Comparison of ENCODE assay signal across 10 cellular contexts in genomic region chr4:112517067-112517588, GRCh38. TPM values are rescaled to one million over a fixed set of nuclear protein-coding genes. Genes with fewer than 3 reads are reported as not detected.
DNase-seq lines count a peak whose midpoint lies in the region; ATAC-seq, FAIRE-seq and TF ChIP-seq lines count a peak whose summit lies in the region.
"Had no signal": no experiment of that assay in that cellular context is flagged by ENCODE, and none has a peak within 500 bp of the region (broad histone marks: within the 10 kb centered on the region; RNA-seq: fewer than 3 reads in every experiment).

No MANE protein-coding gene starts in this region.

- H2BK5ac ChIP-seq in H1 (ENCODE audit: low read depth, low read length), result no peak overlapping the region

- H2BK12ac ChIP-seq in H1 (ENCODE audit: low read depth, low read length), result no peak overlapping the region

- H3K27me3 ChIP-seq in H1 (replicated peaks in 1 of 4; ENCODE audit: control insufficient read depth in 3 of 4, extremely low read depth in 1 of 4, insufficient read depth in 3 of 4, low read length in 3 of 4) (peaks cover 88 to 100% (median 94%) of the 10 kb centered on the region in 4 experiments), uterus (peaks cover 8 to 82% of the 10 kb centered on the region in 2 donors)

- H3K4ac ChIP-seq in H1 (replicated peaks; ENCODE audit: insufficient read length, low read depth, low read length), result no peak overlapping the region

- no peak overlapping the region for H3K56ac ChIP-seq in H1 (replicated peaks; ENCODE audit: insufficient read length, low read depth, low read length)

- H3K23ac ChIP-seq in H1 (ENCODE audit: insufficient read length), result no peak overlapping the region

- no peak overlapping the region for H3K14ac ChIP-seq in H1 (ENCODE audit: insufficient read length)

- intact Hi-C loops in kidney (cut with DNase I), result no loop called here
- intact Hi-C loops in uterus (cut with DNase I; ENCODE audit: low total_unique reads), result no loop called here

- no peak overlapping the region for H4K5ac ChIP-seq in H1 (ENCODE audit: insufficient read length, low read depth, low read length)

- TF ChIP-seq RAD21 in H1 (IDR thresholded peaks at IDR 0.05 in 1 of 2, conservative IDR thresholded peaks at IDR 0.05 in 1 of 2; ENCODE audit: low read depth in 2 of 2, low read length in 2 of 2), result 0 out of 4 replicates have a peak, but pooled peaks of 1 of the 2 experiments have one; percentile 14

- H3K4me3 ChIP-seq in GM12865 (ENCODE audit: low read depth, low read length), result peak overlapping the region; percentile 96
- peak overlapping the region; percentile 14 to 59 (median 25); a peak in 6 of 8 replicates for H3K4me3 ChIP-seq in H1 (ENCODE audit: extremely low read depth in 1 of 4, insufficient read depth in 2 of 4, low read depth in 3 of 4, low read length in 4 of 4)
- no peak overlapping the region for H3K4me3 ChIP-seq in kidney (ENCODE audit: low read length in 2 of 2)
- H3K4me3 ChIP-seq in uterus, result no peak overlapping the region

- no peak overlapping the region for H2BK15ac ChIP-seq in H1 (ENCODE audit: low read length)

- TF ChIP-seq EP300 in H1 (IDR thresholded peaks at IDR 0.05; ENCODE audit: borderline replicate concordance in 1 of 2, low read depth in 2 of 2, low read length in 2 of 2), result no peak

- TF ChIP-seq CTCF in GM12865 (IDR thresholded peaks at IDR 0.05; ENCODE audit: insufficient read depth, low read depth, low read length, missing control alignments) (peak; percentile 3), H1 (IDR thresholded peaks at IDR 0.05; ENCODE audit: control extremely low read depth in 1 of 3, insufficient read depth in 1 of 3, low read depth in 1 of 3, low read length in 3 of 3) (peak in 2 of 3 experiments; percentile 7 to 28; a peak in 1 of 4 replicates), kidney (IDR thresholded peaks at IDR 0.05; ENCODE audit: borderline replicate concordance, extremely low read depth, insufficient read depth) (no peak), uterus (IDR thresholded peaks at IDR 0.05) (no peak)

- POLR2A ChIA-PET in H1 (lab: Charles Lee; ENCODE audit: partially characterized antibody), result no interaction called here

- no peaks in the 10 kb centered on the region for H3K9me3 ChIP-seq in H1 (ENCODE audit: insufficient read depth in 2 of 2, low read depth in 1 of 2, low read length in 1 of 2)
- H3K9me3 ChIP-seq in kidney (ENCODE audit: control insufficient read depth in 1 of 2, low read length in 2 of 2), result no peaks in the 10 kb centered on the region
- H3K9me3 ChIP-seq in uterus, result no peaks in the 10 kb centered on the region

- H2BK20ac ChIP-seq in H1 (ENCODE audit: low read length), result no peak overlapping the region

- H3K79me2 ChIP-seq in H1 (ENCODE audit: control insufficient read depth in 1 of 2, insufficient read depth in 2 of 2, low read length in 2 of 2), result no peaks in the 10 kb centered on the region

- in situ Hi-C loops in KBM-7 (cut with MboI; ENCODE audit: low pct_unique_long_range_greater_than_20kb, low sequenced_read_pairs), result loop anchor here (25.0 kb wide), 1 partner anchor 180 kb away; no protein-coding TSS in a partner anchor

- H3K9ac ChIP-seq in H1 (replicated peaks in 1 of 4; ENCODE audit: extremely low read depth in 1 of 4, low read depth in 3 of 4, low read length in 3 of 4) (no peak overlapping the region), kidney (ENCODE audit: low read length in 2 of 2) (no peak overlapping the region)

- H3K4me2 ChIP-seq in H1 (ENCODE audit: insufficient read depth in 1 of 2, low read depth in 2 of 2, low read length in 2 of 2), result peak overlapping the region; percentile 90 to 96

- 2% methylated on average over 19 of the region's 19 CpGs; no CpG with 5 or more reads in 1 of the 2 experiments for WGBS in H1 (ENCODE audit: extremely low coverage in 1 of 2, insufficient coverage in 1 of 2, insufficient read length in 1 of 2, insufficient replicate concordance in 2 of 2, low coverage in 1 of 2, low lambda C conversion rate in 2 of 2, missing lambda C conversion rate in 1 of 2), 2 experiments

- no peak overlapping the region for H2BK120ac ChIP-seq in H1 (replicated peaks; ENCODE audit: low read depth, low read length)

- peaks cover 3 to 24% of the 10 kb centered on the region in 2 experiments for H4K20me1 ChIP-seq in H1 (replicated peaks in 1 of 2; ENCODE audit: control insufficient read depth in 1 of 2, insufficient read depth in 2 of 2, low read length in 2 of 2)

- H3K79me1 ChIP-seq in H1 (ENCODE audit: low read depth, low read length), result no peaks in the 10 kb centered on the region

- no peak overlapping the region for H2AFZ ChIP-seq in H1 (ENCODE audit: low read length)

- no peak overlapping the region for H4K91ac ChIP-seq in H1 (replicated peaks; ENCODE audit: insufficient read length, low read length)

- CTCF ChIA-PET in H1 (lab: Charles Lee; ENCODE audit: partially characterized antibody), result interaction anchor here (0.7 to 4.1 kb wide), 18 partner anchors 8 to 417 kb away, joined by 3 to 24 read pairs (median 3); no protein-coding TSS in a partner anchor

- no peak for TF ChIP-seq POLR2A in H1 (IDR thresholded peaks at IDR 0.05; ENCODE audit: control extremely low read depth in 1 of 2, low read depth in 2 of 2, low read length in 2 of 2)
- no peak for TF ChIP-seq POLR2A in uterus (IDR thresholded peaks at IDR 0.05)

- peaks cover 23% of the 10 kb centered on the region for H3K23me2 ChIP-seq in H1 (ENCODE audit: low read depth, low read length)

- H3K18ac ChIP-seq in H1 (ENCODE audit: extremely low read depth, low read length), result no peak overlapping the region

- ATAC-seq in GM19467 (IDR thresholded peaks at IDR 0.05; ENCODE audit: unreplicated experiment), result peak; percentile 20

- peaks cover 0 to 4% (median 0%) of the 10 kb centered on the region in 4 experiments; a peak in 1 of 8 replicates for H3K36me3 ChIP-seq in H1 (ENCODE audit: control insufficient read depth in 2 of 4, insufficient read depth in 4 of 4, low read length in 3 of 4)
- H3K36me3 ChIP-seq in kidney (ENCODE audit: control insufficient read depth in 1 of 2, insufficient read depth in 2 of 2, low read length in 2 of 2), result no peaks in the 10 kb centered on the region
- no peaks in the 10 kb centered on the region for H3K36me3 ChIP-seq in uterus
- H3K36me3 ChIP-seq: upper lobe of left lung had no signal

- H3K4me1 ChIP-seq in H1 (replicated peaks in 1 of 4; ENCODE audit: control insufficient read depth in 3 of 4, insufficient read depth in 4 of 4, low read length in 3 of 4), result peaks cover 8 to 45% (median 17%) of the 10 kb centered on the region in 4 experiments
- peaks cover 0 to 7% of the 10 kb centered on the region in 2 donors for H3K4me1 ChIP-seq in kidney (ENCODE audit: control insufficient read depth in 1 of 2, insufficient read depth in 1 of 2, low read depth in 1 of 2, low read length in 2 of 2)
- H3K4me1 ChIP-seq in uterus, result peaks cover 0 to 7% of the 10 kb centered on the region in 2 donors

- no peak overlapping the region for H3K27ac ChIP-seq in H1 (ENCODE audit: low read depth, low read length)
- no peak overlapping the region for H3K27ac ChIP-seq in kidney (ENCODE audit: low read depth in 2 of 2, low read length in 2 of 2)
- no peak overlapping the region for H3K27ac ChIP-seq in uterus
- H3K27ac ChIP-seq: upper lobe of left lung had no signal

- DNase-seq in GM12865 (ENCODE audit: low read depth) (peak; percentile 80), KBM-7 (peak; percentile 46), H1 (ENCODE audit: low read depth in 1 of 2, low spot score in 2 of 2) (peak in 1 of 2 experiments; percentile 77), NCI-H524 (lab: John Stamatoyannopoulos, UW) (no peak), kidney (no peak), uterus (no peak), SHP77 treated with DMSO at 0.1 percent for 48 hours (lab: John Stamatoyannopoulos, UW) (no peak)

- FAIRE-seq in H1 (lab: Jason Lieb, UNC), result peak; percentile 13
- FAIRE-seq in kidney (lab: Jason Lieb, UNC), result no peak

- H4K8ac ChIP-seq in H1 (ENCODE audit: extremely low read depth, insufficient read depth, low read length), result no peak overlapping the region; the same call in 1 of the 2 replicates

- no peak overlapping the region for H2AK5ac ChIP-seq in H1 (ENCODE audit: low read depth, low read length)

TF ChIP-seq in H1, 55 proteins besides CTCF, POLR2A, EP300 and RAD21:
- TF ChIP-seq EZH2 (IDR thresholded peaks at IDR 0.05; ENCODE audit: low read depth, low read length, severe bottlenecking) (peak; percentile 71), ATF2 (IDR thresholded peaks at IDR 0.05; ENCODE audit: low read length) (no peak), EGR1 (IDR thresholded peaks at IDR 0.05; ENCODE audit: borderline replicate concordance, low read depth, low read length) (0 out of 2 replicates have a peak, but pooled peaks have one; percentile 17), TBP (IDR thresholded peaks at IDR 0.05; ENCODE audit: low read depth, low read length) (no peak), ASH2L (IDR thresholded peaks at IDR 0.05; ENCODE audit: low read length) (peak; percentile 5), SUZ12 (IDR thresholded peaks at IDR 0.05; ENCODE audit: low read length) (peak; percentile 77), RNF2 (IDR thresholded peaks at IDR 0.05; ENCODE audit: borderline replicate concordance, low read depth, low read length, missing control alignments, poor library complexity, severe bottlenecking) (peak; percentile 71)

RNA-seq across cellular contexts. Expression of gene NEUROG2, which starts 1.1 kb away (rescaled TPM):
- not detected in 2 replicates for total RNA-seq in H1 (2021; fragmentation: NEBNext Ultra II Directional; extraction: Animal tissue kit (Norgen Biotek cat#: 25700))
- polyA plus RNA-seq in H1 (2011; rRNA removed), result 0.03 TPM in 1 of 2 replicates, not detected in the other
- 0.05 TPM for polyA plus RNA-seq in H1 (2011; cell fraction: cytosol; rRNA removed)
- not detected for polyA plus RNA-seq in H1 (2011; cell fraction: nucleus; rRNA removed)
- polyA plus RNA-seq in H1 (2012, experiment 1 of 2), result 0.09 TPM in 1 of 4 replicates, not detected in the others
- polyA plus RNA-seq in H1 (2012, experiment 2 of 2), result not detected
- polyA plus RNA-seq in H1 (2013, experiment 1 of 2), result 0.02 TPM
- 0.07 TPM for polyA plus RNA-seq in H1 (2013, experiment 2 of 2)
- not detected in 2 replicates for polyA minus RNA-seq in H1 (2011; rRNA and poly(A)+ RNA removed)
- polyA minus RNA-seq in H1 (2011; cell fraction: cytosol; rRNA and poly(A)+ RNA removed), result not detected
- polyA minus RNA-seq in H1 (2011; cell fraction: nucleus; rRNA and poly(A)+ RNA removed), result not detected
- total RNA-seq in kidney, result not detected
- polyA plus RNA-seq in kidney (ENCODE audit: insufficient read depth, low read depth, low replicate concordance), result not detected
- total RNA-seq in uterus, result not detected
- total RNA-seq: glomerular endothelial cell, upper lobe of left lung had no signal

Comparison
In these comparisons a context has a peak if more than half of its experiments do, and no peak if none do; other contexts are left out.
1. DNase-seq: peak in GM12865 (single experiment) and KBM-7 (single experiment); none in NCI-H524 (0 of 2), kidney (single experiment), uterus (0 of 2) and SHP77 treated with DMSO at 0.1 percent for 48 hours (single experiment).
2. H3K4me3 ChIP-seq: peak in GM12865 (single experiment) and H1 (4 of 4); none in kidney (0 of 2) and uterus (0 of 2).
3. CTCF ChIP-seq: peak in GM12865 (single experiment) and H1 (2 of 3); none in kidney (single experiment) and uterus (0 of 4).